19 cellular contexts compared by ENCODE assay signal in genomic region chr6:134282816-134283215, GRCh38.
"Had no signal": no experiment of that assay in that cellular context is flagged by ENCODE, and none has a peak within 500 bp of the region (broad histone marks: within the 10 kb centered on the region; RNA-seq: fewer than 3 reads in every experiment).

No MANE protein-coding gene starts in this region.

- H3K27ac ChIP-seq: ascending aorta, breast epithelium, esophagus muscularis mucosa, tibial nerve, vagina, WERI-Rb-1 had no signal

- H3K36me3 ChIP-seq: ascending aorta, breast epithelium, esophagus muscularis mucosa, tibial nerve, vagina, WERI-Rb-1 had no signal

- H3K4me1 ChIP-seq: ascending aorta, breast epithelium, esophagus muscularis mucosa, tibial nerve had no signal

- H3K27ac Mint-ChIP-seq: activated CD4-positive, alpha-beta memory T cell treated with anti-CD3 and anti-CD28 coated beads for 36 hours; activated CD4-positive, alpha-beta T cell treated with anti-CD3 and anti-CD28 coated beads for 36 hours; activated CD8-positive, alpha-beta memory T cell treated with anti-CD3 and anti-CD28 coated beads, Interleukin-2, amount 10 ng/mL, durations not matched to agents 7 days and 5 days; activated naive CD4-positive, alpha-beta T cell treated with anti-CD3 and anti-CD28 coated beads for 36 hours; activated naive CD8-positive, alpha-beta T cell treated with anti-CD3 and anti-CD28 coated beads, Interleukin-2, amount 50 U/mL, for 24 hours; activated T-helper 2 cell treated with anti-CD3 and anti-CD28 coated beads, Interferon-gamma antibody, Interleukin-2, Interleukin-4, amounts not matched to agents 10 μg/mL and 5 μg/mL and 100 μg/mL, durations not matched to agents 14 hours and 24 hours and 36 hours; natural killer cell; stimulated activated naive B cell treated with anti-CD40 and anti-IgM and Interleukin-4, amounts not matched to agents 10 μg/mL and 1 μg/mL and 100 μg/mL, for 72 hours had no signal

- H3K36me3 Mint-ChIP-seq: activated CD4-positive, alpha-beta memory T cell treated with anti-CD3 and anti-CD28 coated beads for 36 hours; natural killer cell; stimulated activated naive B cell treated with anti-CD40 and anti-IgM and Interleukin-4, amounts not matched to agents 10 μg/mL and 1 μg/mL and 100 μg/mL, for 72 hours had no signal

- H3K4me3 Mint-ChIP-seq: activated CD4-positive, alpha-beta memory T cell treated with anti-CD3 and anti-CD28 coated beads for 36 hours; activated CD4-positive, alpha-beta T cell treated with anti-CD3 and anti-CD28 coated beads for 36 hours; activated CD8-positive, alpha-beta memory T cell treated with anti-CD3 and anti-CD28 coated beads, Interleukin-2, amount 10 ng/mL, durations not matched to agents 7 days and 5 days; activated naive CD4-positive, alpha-beta T cell treated with anti-CD3 and anti-CD28 coated beads for 36 hours; activated naive CD8-positive, alpha-beta T cell treated with anti-CD3 and anti-CD28 coated beads, Interleukin-2, amount 50 U/mL, for 24 hours; natural killer cell; stimulated activated naive B cell treated with anti-CD40 and anti-IgM and Interleukin-4, amounts not matched to agents 10 μg/mL and 1 μg/mL and 100 μg/mL, for 72 hours had no signal

- H3K9me3 Mint-ChIP-seq: activated CD4-positive, alpha-beta memory T cell treated with anti-CD3 and anti-CD28 coated beads for 36 hours; activated naive CD4-positive, alpha-beta T cell treated with anti-CD3 and anti-CD28 coated beads for 36 hours; activated naive CD8-positive, alpha-beta T cell treated with anti-CD3 and anti-CD28 coated beads, Interleukin-2, amount 50 U/mL, for 24 hours; activated T-helper 2 cell treated with anti-CD3 and anti-CD28 coated beads, Interferon-gamma antibody, Interleukin-2, Interleukin-4, amounts not matched to agents 10 μg/mL and 5 μg/mL and 100 μg/mL, durations not matched to agents 14 hours and 24 hours and 36 hours; natural killer cell; stimulated activated naive B cell treated with anti-CD40 and anti-IgM and Interleukin-4, amounts not matched to agents 10 μg/mL and 1 μg/mL and 100 μg/mL, for 72 hours had no signal

- FAIRE-seq: colon had no signal

- H3K4me3 ChIP-seq: ascending aorta, breast epithelium, esophagus muscularis mucosa, tibial nerve, vagina had no signal

- DNase-seq: activated CD4-positive, alpha-beta memory T cell treated with anti-CD3 and anti-CD28 coated beads for 36 hours; activated CD4-positive, alpha-beta T cell treated with anti-CD3 and anti-CD28 coated beads for 36 hours; activated CD8-positive, alpha-beta memory T cell treated with anti-CD3 and anti-CD28 coated beads, Interleukin-2, amount 10 ng/mL, durations not matched to agents 7 days and 5 days; activated naive CD4-positive, alpha-beta T cell treated with anti-CD3 and anti-CD28 coated beads for 36 hours; activated naive CD8-positive, alpha-beta T cell treated with anti-CD3 and anti-CD28 coated beads, Interleukin-2, amount 50 U/mL, for 24 hours; activated T-cell treated with anti-CD3 and anti-CD28 coated beads, Interleukin-2, amount 50 U/mL, for 1 hour; kidney glomerular epithelial cell; mesenchymal stem cell; natural killer cell; stimulated activated CD4-positive, alpha-beta T cell treated with anti-CD3 and anti-CD28 coated beads, Interleukin-4, amount 100 ng/mL, for 1 hour; stimulated activated naive B cell treated with anti-CD40 and anti-IgM and Interleukin-4, amounts not matched to agents 10 μg/mL and 1 μg/mL and 100 μg/mL, for 72 hours; WERI-Rb-1 had no signal

- H3K27me3 Mint-ChIP-seq: activated CD4-positive, alpha-beta memory T cell treated with anti-CD3 and anti-CD28 coated beads for 36 hours; activated CD4-positive, alpha-beta T cell treated with anti-CD3 and anti-CD28 coated beads for 36 hours; activated naive CD8-positive, alpha-beta T cell treated with anti-CD3 and anti-CD28 coated beads, Interleukin-2, amount 50 U/mL, for 24 hours; stimulated activated naive B cell treated with anti-CD40 and anti-IgM and Interleukin-4, amounts not matched to agents 10 μg/mL and 1 μg/mL and 100 μg/mL, for 72 hours had no signal

- H3K9me3 ChIP-seq: ascending aorta, breast epithelium, esophagus muscularis mucosa, tibial nerve, vagina had no signal

- H3K27me3 ChIP-seq: ascending aorta, breast epithelium, esophagus muscularis mucosa, tibial nerve, vagina had no signal

- ATAC-seq: activated CD4-positive, alpha-beta T cell treated with anti-CD3 and anti-CD28 coated beads for 36 hours; activated CD8-positive, alpha-beta memory T cell treated with anti-CD3 and anti-CD28 coated beads, Interleukin-2, amount 10 ng/mL, durations not matched to agents 7 days and 5 days; activated naive CD8-positive, alpha-beta T cell treated with anti-CD3 and anti-CD28 coated beads, Interleukin-2, amount 50 U/mL, for 24 hours; natural killer cell; stimulated activated naive B cell treated with anti-CD40 and anti-IgM and Interleukin-4, amounts not matched to agents 10 μg/mL and 1 μg/mL and 100 μg/mL, for 72 hours had no signal
